In the genomic region with DNA sequence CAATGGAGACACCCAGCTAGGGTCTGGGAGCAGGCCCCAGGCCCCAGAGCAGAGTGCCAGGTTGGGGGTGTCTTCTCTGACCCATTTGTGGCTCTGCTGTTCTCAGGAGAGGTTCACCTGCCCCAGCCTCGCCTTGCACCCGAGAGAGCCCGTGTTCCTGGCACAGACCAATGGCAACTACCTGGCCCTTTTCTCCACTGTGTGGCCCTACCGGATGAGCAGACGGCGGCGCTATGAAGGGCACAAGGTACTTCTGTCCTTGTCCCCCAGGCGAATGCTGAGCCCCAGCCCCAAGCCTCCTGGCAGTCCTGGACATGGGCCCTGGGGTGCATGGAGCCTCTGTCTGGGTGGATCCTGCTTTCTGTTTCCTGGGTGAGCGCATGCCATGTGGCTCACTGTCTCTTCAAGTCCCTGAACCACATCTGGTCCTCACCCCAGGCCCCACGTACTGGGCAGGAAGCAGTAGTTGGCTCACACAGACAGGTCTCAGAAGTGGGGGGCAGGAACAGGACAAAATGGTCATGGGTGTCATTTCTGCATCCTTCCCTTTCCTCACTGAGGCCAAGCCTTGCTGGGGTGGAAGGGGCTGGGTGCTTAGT, we compare ENCODE assay signal across 26 cellular contexts. TPM values are rescaled to one million over a fixed set of nuclear protein-coding genes. Genes with fewer than 3 reads are reported as not detected.
DNase-seq lines count a peak whose midpoint lies in the region; ATAC-seq, FAIRE-seq and TF ChIP-seq lines count a peak whose summit lies in the region.
"Had no signal": no experiment of that assay in that cellular context is flagged by ENCODE, and none has a peak within 500 bp of the region (broad histone marks: within the 10 kb centered on the region; RNA-seq: fewer than 3 reads in every experiment).

No MANE protein-coding gene starts in this region.

- TF ChIP-seq EP300 in suprapubic skin (IDR thresholded peaks at IDR 0.05) = no peak

- no peak overlapping the region for H3K9ac ChIP-seq in H9 (ENCODE audit: extremely low read depth, insufficient read length, low read length)

- no peak overlapping the region for H3T11ph ChIP-seq in H9 (ENCODE audit: low read length)

- DNase-seq in activated naive CD4-positive, alpha-beta T cell treated with anti-CD3 and anti-CD28 coated beads for 36 hours = peak; percentile 3
- no peak for DNase-seq in activated naive CD4-positive, alpha-beta T cell treated with anti-CD3 and anti-CD28 coated beads, Interleukin-2, amount 50 U/mL, for 72 hours (ENCODE audit: low spot score in 2 of 2)
- DNase-seq in H9 = peak; percentile 22
- DNase-seq in right atrium auricular region (ENCODE audit: low spot score) = peak; percentile 44
- DNase-seq in suprapubic skin (ENCODE audit: low spot score in 2 of 2) = peak; percentile 49 to 76
- no peak for DNase-seq in frontal cortex (ENCODE audit: low spot score in 2 of 2)
- no peak for DNase-seq in SHP77 (lab: John Stamatoyannopoulos, UW)
- DNase-seq: activated naive CD8-positive, alpha-beta T cell treated with anti-CD3 and anti-CD28 coated beads for 36 hours; CD4-positive, alpha-beta T cell; HFFc6; mesenchymal stem cell; MG63; NCI-H1694 treated with DMSO at 0.1 percent for 48 hours; NCI-H82; OCI-M1; small intestine; stimulated activated CD4-positive, alpha-beta T cell treated with anti-CD3 and anti-CD28 coated beads, Interleukin-4, amount 100 ng/mL, for 4 hours had no signal

- H4K20me1 ChIP-seq in H9 (ENCODE audit: control insufficient read depth, insufficient read depth, insufficient read length) = peaks cover 3% of the 10 kb centered on the region

- no peak overlapping the region for H3K14ac ChIP-seq in H9 (ENCODE audit: insufficient read depth, low read length)

- intact Hi-C loops in activated naive CD4-positive, alpha-beta T cell treated with anti-CD3 and anti-CD28 coated beads for 36 hours (cut with micrococcal nuclease) = no loop called here

- H3K23ac ChIP-seq in H9 (ENCODE audit: insufficient read length, low read depth, low read length) = no peak overlapping the region

- FAIRE-seq in frontal cortex (lab: Jason Lieb, UNC) = no peak
- FAIRE-seq: endometrium, keratinocyte, small intestine had no signal

- CTCF ChIA-PET in activated naive CD4-positive, alpha-beta T cell treated with anti-CD3 and anti-CD28 coated beads for 36 hours (lab: Charles Lee) = no interaction called here

- no peaks in the 10 kb centered on the region for H3K36me3 Mint-ChIP-seq in activated naive CD4-positive, alpha-beta T cell treated with anti-CD3 and anti-CD28 coated beads for 36 hours (ENCODE audit: low read depth)
- H3K36me3 Mint-ChIP-seq in activated naive CD4-positive, alpha-beta T cell treated with anti-CD3 and anti-CD28 coated beads, Interleukin-2, amount 50 U/mL, for 72 hours = no peaks in the 10 kb centered on the region
- no peaks in the 10 kb centered on the region for H3K36me3 Mint-ChIP-seq in H9 (ENCODE audit: insufficient read depth in 1 of 3, low read depth in 3 of 3)
- H3K36me3 Mint-ChIP-seq: activated naive CD8-positive, alpha-beta T cell treated with anti-CD3 and anti-CD28 coated beads for 36 hours; brain had no signal

- WGBS in H9 (ENCODE audit: extremely low coverage, insufficient read length, low lambda C conversion rate) = no CpG with 5 or more reads among the region's 10 CpGs
- WGBS in suprapubic skin = 87% methylated on average over 9 of the region's 10 CpGs

- H3K36me3 ChIP-seq in right atrium auricular region (peaks cover 17% of the 10 kb centered on the region), suprapubic skin (peaks cover 22% of the 10 kb centered on the region)
- H3K36me3 ChIP-seq: MG63, SJSA1 had no signal

- no peaks in the 10 kb centered on the region for H3K9me3 Mint-ChIP-seq in activated naive CD4-positive, alpha-beta T cell treated with anti-CD3 and anti-CD28 coated beads for 36 hours
- no peaks in the 10 kb centered on the region for H3K9me3 Mint-ChIP-seq in activated naive CD4-positive, alpha-beta T cell treated with anti-CD3 and anti-CD28 coated beads, Interleukin-2, amount 50 U/mL, for 72 hours
- no peaks in the 10 kb centered on the region for H3K9me3 Mint-ChIP-seq in H9
- H3K9me3 Mint-ChIP-seq: activated naive CD8-positive, alpha-beta T cell treated with anti-CD3 and anti-CD28 coated beads for 36 hours; brain; CD4-positive, alpha-beta T cell; HFFc6; IgD-negative memory B cell; nephron had no signal

- H3K4ac ChIP-seq in H9 (ENCODE audit: low read depth, low read length) = no peak overlapping the region

- TF ChIP-seq CTCF in H9 (conservative IDR thresholded peaks at IDR 0.05) (no peak), right atrium auricular region (IDR thresholded peaks at IDR 0.05) (no peak), suprapubic skin (IDR thresholded peaks at IDR 0.05) (no peak)

- ATAC-seq in activated naive CD4-positive, alpha-beta T cell treated with anti-CD3 and anti-CD28 coated beads, Interleukin-2, amount 50 U/mL, for 72 hours = no peak
- no peak for ATAC-seq in GM18511 (IDR thresholded peaks at IDR 0.05; ENCODE audit: unreplicated experiment)

- no peak overlapping the region for H2BK5ac ChIP-seq in H9 (ENCODE audit: insufficient read length, low read length)

- H3K4me3 ChIP-seq in right atrium auricular region (no peak overlapping the region), suprapubic skin (no peak overlapping the region)
- H3K4me3 ChIP-seq: coronary artery, MG63, SJSA1 had no signal

- no peak overlapping the region for H2AFZ ChIP-seq in H9 (ENCODE audit: low read length)

- H3K4me2 ChIP-seq in H9 (ENCODE audit: insufficient read depth, insufficient read length, low read length) = no peak overlapping the region

- no peak overlapping the region for H2BK15ac ChIP-seq in H9 (ENCODE audit: low read depth, low read length)

- no peak overlapping the region for H3K27ac ChIP-seq in H9 (ENCODE audit: insufficient read length, low read depth, low read length)
- no peak overlapping the region for H3K27ac ChIP-seq in right atrium auricular region
- H3K27ac ChIP-seq in suprapubic skin = no peak overlapping the region
- H3K27ac ChIP-seq: coronary artery, SJSA1 had no signal

- H2BK12ac ChIP-seq in H9 (ENCODE audit: insufficient read length, low read depth, low read length) = no peak overlapping the region

- no peak overlapping the region for H3K18ac ChIP-seq in H9 (ENCODE audit: insufficient read length, low read depth, low read length)

- H2BK120ac ChIP-seq in H9 (ENCODE audit: low read depth, low read length, poor library complexity, severe bottlenecking) = no peak overlapping the region

- no peak for TF ChIP-seq POLR2A in suprapubic skin (IDR thresholded peaks at IDR 0.05)

- peaks cover 2% of the 10 kb centered on the region for H3K4me1 Mint-ChIP-seq in activated naive CD4-positive, alpha-beta T cell treated with anti-CD3 and anti-CD28 coated beads for 36 hours (ENCODE audit: low read depth)
- H3K4me1 Mint-ChIP-seq in H9 = peaks cover 1 to 2% of the 10 kb centered on the region in 2 experiments; a peak in 3 of 4 replicates
- H3K4me1 Mint-ChIP-seq: activated naive CD8-positive, alpha-beta T cell treated with anti-CD3 and anti-CD28 coated beads for 36 hours; IgD-negative memory B cell had no signal

- no peak overlapping the region for H4K91ac ChIP-seq in H9 (ENCODE audit: insufficient read length, low read depth, low read length)

- H4K5ac ChIP-seq in H9 (ENCODE audit: insufficient read length, low read depth, low read length) = no peak overlapping the region

- no peaks in the 10 kb centered on the region for H3K27me3 Mint-ChIP-seq in activated naive CD4-positive, alpha-beta T cell treated with anti-CD3 and anti-CD28 coated beads for 36 hours (ENCODE audit: low read depth)
- H3K27me3 Mint-ChIP-seq in H9 (ENCODE audit: low read depth) = no peaks in the 10 kb centered on the region
- H3K27me3 Mint-ChIP-seq: activated naive CD8-positive, alpha-beta T cell treated with anti-CD3 and anti-CD28 coated beads for 36 hours; brain; CD4-positive, alpha-beta T cell; IgD-negative memory B cell; progenitor cell of endocrine pancreas had no signal

- H2AK5ac ChIP-seq in H9 (ENCODE audit: insufficient read length, low read length) = no peak overlapping the region

- H2BK20ac ChIP-seq in H9 (ENCODE audit: low read depth, low read length, poor library complexity, severe bottlenecking) = no peak overlapping the region

- no peak overlapping the region for H4K8ac ChIP-seq in H9 (replicated peaks; ENCODE audit: insufficient read length, low read depth, low read length)

- no peaks in the 10 kb centered on the region for H3K79me1 ChIP-seq in H9 (ENCODE audit: insufficient read depth, low read depth, low read length, poor library complexity, severe bottlenecking)

- no peaks in the 10 kb centered on the region for H3K9me3 ChIP-seq in H9 (ENCODE audit: control insufficient read depth, low read depth, low read length)
- no peaks in the 10 kb centered on the region for H3K9me3 ChIP-seq in right atrium auricular region
- no peaks in the 10 kb centered on the region for H3K9me3 ChIP-seq in suprapubic skin
- H3K9me3 ChIP-seq: MG63, SJSA1 had no signal

- no peak overlapping the region for H3K56ac ChIP-seq in H9 (ENCODE audit: insufficient read length, low read depth, low read length)

- H3K27me3 ChIP-seq in H9 (ENCODE audit: insufficient read depth, low read length) (no peaks in the 10 kb centered on the region; the same call in 1 of the 2 replicates), right atrium auricular region (no peaks in the 10 kb centered on the region), suprapubic skin (no peaks in the 10 kb centered on the region)
- H3K27me3 ChIP-seq: MG63, SJSA1 had no signal

- H3K23me2 ChIP-seq in H9 (ENCODE audit: insufficient read length, low read depth, low read length, poor library complexity, severe bottlenecking) = no peaks in the 10 kb centered on the region

- H3K27ac Mint-ChIP-seq in activated naive CD4-positive, alpha-beta T cell treated with anti-CD3 and anti-CD28 coated beads for 36 hours = no peak overlapping the region
- H3K27ac Mint-ChIP-seq in activated naive CD4-positive, alpha-beta T cell treated with anti-CD3 and anti-CD28 coated beads, Interleukin-2, amount 50 U/mL, for 72 hours = no peak overlapping the region
- H3K27ac Mint-ChIP-seq in H9 = no peak overlapping the region
- H3K27ac Mint-ChIP-seq: activated naive CD8-positive, alpha-beta T cell treated with anti-CD3 and anti-CD28 coated beads for 36 hours; brain; CD4-positive, alpha-beta T cell; HFFc6; IgD-negative memory B cell; nephron; progenitor cell of endocrine pancreas had no signal

- H3K79me2 ChIP-seq in H9 (ENCODE audit: insufficient read depth, low read length) = no peaks in the 10 kb centered on the region

- H3K4me1 ChIP-seq in H9 (ENCODE audit: insufficient read depth, low read length) = no peaks in the 10 kb centered on the region
- H3K4me1 ChIP-seq in right atrium auricular region = peaks cover 0 to 11% of the 10 kb centered on the region in 2 donors
- H3K4me1 ChIP-seq in suprapubic skin = peaks cover 9% of the 10 kb centered on the region
- H3K4me1 ChIP-seq: SJSA1 had no signal

- H3K4me3 Mint-ChIP-seq in activated naive CD4-positive, alpha-beta T cell treated with anti-CD3 and anti-CD28 coated beads for 36 hours = no peak overlapping the region
- H3K4me3 Mint-ChIP-seq in H9 = no peak overlapping the region
- H3K4me3 Mint-ChIP-seq: activated naive CD8-positive, alpha-beta T cell treated with anti-CD3 and anti-CD28 coated beads for 36 hours; brain; CD4-positive, alpha-beta T cell; HFFc6; IgD-negative memory B cell; nephron had no signal

RNA-seq across cellular contexts. Expression of a gene that starts 58.2 kb away (rescaled TPM):
- 1 to 10 TPM; 5.0 to 5.6 TPM for total RNA-seq in activated naive CD4-positive, alpha-beta T cell treated with anti-CD3 and anti-CD28 coated beads for 36 hours
- total RNA-seq in activated naive CD4-positive, alpha-beta T cell treated with anti-CD3 and anti-CD28 coated beads, Interleukin-2, amount 50 U/mL, for 72 hours = 1 to 10 TPM; 1.3 to 8.0 TPM
- total RNA-seq in H9 (2021) = 2.6 and 2.7 TPM in 2 replicates
- 1 to 10 TPM in 1 of 2 donors, under 1 TPM in 1; 0.93 to 5.7 TPM for total RNA-seq in right atrium auricular region
- 1 to 10 TPM in 2 of 4 donors, under 1 TPM in 2; 0.68 to 2.8 (median 1.1) TPM for total RNA-seq in suprapubic skin
- 8.6 TPM for total RNA-seq in frontal cortex
- total RNA-seq: SJSA1 had no signal

Comparison
In these comparisons a context has a peak if more than half of its experiments do, and no peak if none do; other contexts are left out.
1. DNase-seq: peak in activated naive CD4-positive, alpha-beta T cell treated with anti-CD3 and anti-CD28 coated beads for 36 hours (single experiment), H9 (single experiment), right atrium auricular region (single experiment) and suprapubic skin (2 of 2); none in activated naive CD4-positive, alpha-beta T cell treated with anti-CD3 and anti-CD28 coated beads, Interleukin-2, amount 50 U/mL, for 72 hours (0 of 2), frontal cortex (0 of 2) and SHP77 (0 of 2).